In the genomic region with DNA sequence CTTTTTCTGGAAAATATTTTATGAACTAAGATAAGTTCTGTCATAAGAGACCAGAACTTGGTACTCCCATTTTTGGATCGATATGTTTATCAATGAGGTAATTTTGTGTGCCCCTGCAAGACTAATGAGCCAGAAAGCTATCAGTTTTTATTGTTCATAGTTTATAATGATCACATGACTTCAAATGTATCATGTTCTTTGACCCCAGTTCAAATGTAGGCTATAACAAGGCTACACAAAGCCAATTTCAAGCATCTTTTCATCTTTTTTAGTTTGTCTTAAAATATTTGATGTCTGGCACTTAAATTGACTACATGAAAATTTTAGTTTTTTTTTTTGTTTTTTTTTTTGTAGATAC, we compare ENCODE assay signal across 1 cellular context.
TF ChIP-seq lines count a peak whose summit lies in the region.

No MANE protein-coding gene starts in this region.

TF ChIP-seq in A549, 52 proteins besides CTCF, POLR2A, EP300 and RAD21:
- TF ChIP-seq EHMT2 (IDR thresholded peaks at IDR 0.05; ENCODE audit: low read depth) (no peak), GATA3 (IDR thresholded peaks at IDR 0.05; ENCODE audit: borderline replicate concordance) (no peak), SREBF2 (IDR thresholded peaks at IDR 0.05) (no peak)
